14 cellular contexts compared by ENCODE assay signal in genomic region chr20:57425150-57426013, GRCh38. TPM values are rescaled to one million over a fixed set of nuclear protein-coding genes. Genes with fewer than 3 reads are reported as not detected.
DNase-seq lines count a peak whose midpoint lies in the region; ATAC-seq, FAIRE-seq and TF ChIP-seq lines count a peak whose summit lies in the region.
"Had no signal": no experiment of that assay in that cellular context is flagged by ENCODE, and none has a peak within 500 bp of the region (broad histone marks: within the 10 kb centered on the region; RNA-seq: fewer than 3 reads in every experiment).

No MANE protein-coding gene starts in this region.

- H3K27ac ChIP-seq in H1 (ENCODE audit: low read depth, low read length): no peak overlapping the region
- H3K27ac ChIP-seq: stomach had no signal

- peaks cover 3% of the 10 kb centered on the region; the same call in 1 of the 2 replicates for H3K79me1 ChIP-seq in H1 (ENCODE audit: low read depth, low read length)

- TF ChIP-seq CTCF in H1 (IDR thresholded peaks at IDR 0.05; ENCODE audit: control extremely low read depth in 1 of 3, insufficient read depth in 1 of 3, low read depth in 1 of 3, low read length in 3 of 3): no peak

- H2BK15ac ChIP-seq in H1 (ENCODE audit: low read length): peak overlapping the region; percentile 92

- ATAC-seq in activated naive CD8-positive, alpha-beta T cell treated with anti-CD3 and anti-CD28 coated beads, Interleukin-2, amount 50 U/mL, for 24 hours: no peak
- no peak for ATAC-seq in GM19452 (IDR thresholded peaks at IDR 0.05; ENCODE audit: unreplicated experiment)

- no peaks in the 10 kb centered on the region for H3K27me3 ChIP-seq in H1 (replicated peaks in 1 of 4; ENCODE audit: control insufficient read depth in 3 of 4, extremely low read depth in 1 of 4, insufficient read depth in 3 of 4, low read length in 3 of 4)

- DNase-seq in activated naive CD8-positive, alpha-beta T cell treated with anti-CD3 and anti-CD28 coated beads, Interleukin-2, amount 50 U/mL, for 24 hours: no peak
- DNase-seq in NCI-H345 treated with DMSO at 0.1 percent for 48 hours (lab: John Stamatoyannopoulos, UW; ENCODE audit: unreplicated experiment): peak; percentile 60
- no peak for DNase-seq in H1 (ENCODE audit: low read depth in 1 of 2, low spot score in 2 of 2)
- peak; percentile 71 for DNase-seq in urothelium cell line (ENCODE audit: low spot score)
- no peak for DNase-seq in cortex of kidney (lab: John Stamatoyannopoulos, UW)
- DNase-seq in activated naive CD4-positive, alpha-beta T cell (lab: John Stamatoyannopoulos, UW): no peak
- DNase-seq: activated CD4-positive, alpha-beta T cell treated with anti-CD3 and anti-CD28 coated beads for 4 hours; foreskin melanocyte; GOT3; stomach had no signal

- peak overlapping the region; percentile 78 for H3K18ac ChIP-seq in H1 (ENCODE audit: extremely low read depth, low read length)

- H2BK120ac ChIP-seq in H1 (replicated peaks; ENCODE audit: low read depth, low read length): peak overlapping the region; percentile 14

- no peak for TF ChIP-seq EP300 in H1 (IDR thresholded peaks at IDR 0.05; ENCODE audit: borderline replicate concordance in 1 of 2, low read depth in 2 of 2, low read length in 2 of 2)

- peak overlapping the region; percentile 83 for H4K91ac ChIP-seq in H1 (replicated peaks; ENCODE audit: insufficient read length, low read length)

- H3K36me3 Mint-ChIP-seq in activated naive CD8-positive, alpha-beta T cell: no peaks in the 10 kb centered on the region
- H3K36me3 Mint-ChIP-seq in activated naive CD8-positive, alpha-beta T cell treated with anti-CD3 and anti-CD28 coated beads, Interleukin-2, amount 50 U/mL, for 24 hours (ENCODE audit: low read depth): no peaks in the 10 kb centered on the region
- H3K36me3 Mint-ChIP-seq: mesothelial cell of epicardium had no signal

- H3K4me2 ChIP-seq in H1 (ENCODE audit: insufficient read depth in 1 of 2, low read depth in 2 of 2, low read length in 2 of 2): peak overlapping the region in 1 of 2 experiments; percentile 44; a peak in 3 of 4 replicates
- H3K4me2 ChIP-seq: smooth muscle cell had no signal

- no peak overlapping the region for H3K14ac ChIP-seq in H1 (ENCODE audit: insufficient read length)

- H3K23me2 ChIP-seq in H1 (ENCODE audit: low read depth, low read length): no peaks in the 10 kb centered on the region

- no peaks in the 10 kb centered on the region for H3K79me2 ChIP-seq in H1 (ENCODE audit: control insufficient read depth in 1 of 2, insufficient read depth in 2 of 2, low read length in 2 of 2)

- no peak overlapping the region for H3K9ac ChIP-seq in H1 (replicated peaks in 1 of 4; ENCODE audit: extremely low read depth in 1 of 4, low read depth in 3 of 4, low read length in 3 of 4)

- peak overlapping the region; percentile 39; the same call in 1 of the 2 replicates for H2AK5ac ChIP-seq in H1 (ENCODE audit: low read depth, low read length)

- POLR2A ChIA-PET in H1 (lab: Charles Lee; ENCODE audit: partially characterized antibody): interaction anchor here (1.3 to 1.6 kb wide), 3 partner anchors 9 to 35 kb away, joined by 4 to 5 read pairs (median 4); partner anchors contain the start of gene RBM38

- 79% methylated on average over 17 of the region's 17 CpGs; no CpG with 5 or more reads in 1 of the 2 experiments for WGBS in H1 (ENCODE audit: extremely low coverage in 1 of 2, insufficient coverage in 1 of 2, insufficient read length in 1 of 2, insufficient replicate concordance in 2 of 2, low coverage in 1 of 2, low lambda C conversion rate in 2 of 2, missing lambda C conversion rate in 1 of 2), 2 experiments

- H3K36me3 ChIP-seq in H1 (ENCODE audit: control insufficient read depth in 2 of 4, insufficient read depth in 4 of 4, low read length in 3 of 4): no peaks in the 10 kb centered on the region
- H3K36me3 ChIP-seq: stomach had no signal

- no peak overlapping the region; the same call in 1 of the 2 replicates for H2BK20ac ChIP-seq in H1 (ENCODE audit: low read length)

- peak overlapping the region; percentile 92; the same call in 1 of the 2 replicates for H2AFZ ChIP-seq in H1 (ENCODE audit: low read length)

- H3K4me1 ChIP-seq in H1 (replicated peaks in 1 of 4; ENCODE audit: control insufficient read depth in 3 of 4, insufficient read depth in 4 of 4, low read length in 3 of 4): peaks cover 0 to 14% (median 10%) of the 10 kb centered on the region in 4 experiments; a peak in 5 of 7 replicates

- TF ChIP-seq RAD21 in H1 (IDR thresholded peaks at IDR 0.05 in 1 of 2, conservative IDR thresholded peaks at IDR 0.05 in 1 of 2; ENCODE audit: low read depth in 2 of 2, low read length in 2 of 2): no peak

- H3K4me3 ChIP-seq in H1 (ENCODE audit: extremely low read depth in 1 of 4, insufficient read depth in 2 of 4, low read depth in 3 of 4, low read length in 4 of 4): no peak overlapping the region
- H3K4me3 ChIP-seq: smooth muscle cell, stomach had no signal

- H4K8ac ChIP-seq in H1 (ENCODE audit: extremely low read depth, insufficient read depth, low read length): no peak overlapping the region; the same call in 1 of the 2 replicates

- H3K4ac ChIP-seq in H1 (replicated peaks; ENCODE audit: insufficient read length, low read depth, low read length): peak overlapping the region; percentile 75

- H4K20me1 ChIP-seq in H1 (replicated peaks in 1 of 2; ENCODE audit: control insufficient read depth in 1 of 2, insufficient read depth in 2 of 2, low read length in 2 of 2): no peaks in the 10 kb centered on the region

- peak overlapping the region; percentile 71; the same call in 1 of the 2 replicates for H2BK5ac ChIP-seq in H1 (ENCODE audit: low read depth, low read length)

- no peak for FAIRE-seq in H1 (lab: Jason Lieb, UNC)
- no peak for FAIRE-seq in urothelium cell line (lab: Jason Lieb, UNC)

- CTCF ChIA-PET in H1 (lab: Charles Lee; ENCODE audit: partially characterized antibody): interaction anchor here (0.6 to 3.1 kb wide), 21 partner anchors 10 to 195 kb away, joined by 3 to 18 read pairs (median 4); partner anchors contain the start of gene RBM38

- no peak overlapping the region for H4K5ac ChIP-seq in H1 (ENCODE audit: insufficient read length, low read depth, low read length)

- H3K4me3 Mint-ChIP-seq in activated naive CD8-positive, alpha-beta T cell: peak overlapping the region; percentile 9
- no peak overlapping the region for H3K4me3 Mint-ChIP-seq in activated naive CD8-positive, alpha-beta T cell treated with anti-CD3 and anti-CD28 coated beads, Interleukin-2, amount 50 U/mL, for 24 hours
- H3K4me3 Mint-ChIP-seq: mesothelial cell of epicardium had no signal

- TF ChIP-seq POLR2A in H1 (IDR thresholded peaks at IDR 0.05; ENCODE audit: control extremely low read depth in 1 of 2, low read depth in 2 of 2, low read length in 2 of 2): no peak

- no peak overlapping the region for H3K23ac ChIP-seq in H1 (ENCODE audit: insufficient read length)

- peaks cover 38% of the 10 kb centered on the region for H3K4me1 Mint-ChIP-seq in activated naive CD8-positive, alpha-beta T cell (ENCODE audit: low read depth)
- peaks cover 46% of the 10 kb centered on the region for H3K4me1 Mint-ChIP-seq in activated naive CD8-positive, alpha-beta T cell treated with anti-CD3 and anti-CD28 coated beads, Interleukin-2, amount 50 U/mL, for 24 hours

- no peaks in the 10 kb centered on the region for H3K9me3 Mint-ChIP-seq in activated naive CD8-positive, alpha-beta T cell (ENCODE audit: low read depth)
- H3K9me3 Mint-ChIP-seq in activated naive CD8-positive, alpha-beta T cell treated with anti-CD3 and anti-CD28 coated beads, Interleukin-2, amount 50 U/mL, for 24 hours: no peaks in the 10 kb centered on the region
- H3K9me3 Mint-ChIP-seq: mesothelial cell of epicardium had no signal

- H3K27me3 Mint-ChIP-seq in activated naive CD8-positive, alpha-beta T cell: no peaks in the 10 kb centered on the region
- no peaks in the 10 kb centered on the region for H3K27me3 Mint-ChIP-seq in activated naive CD8-positive, alpha-beta T cell treated with anti-CD3 and anti-CD28 coated beads, Interleukin-2, amount 50 U/mL, for 24 hours

- peak overlapping the region; percentile 90; the same call in 1 of the 2 replicates for H2BK12ac ChIP-seq in H1 (ENCODE audit: low read depth, low read length)

- H3K27ac Mint-ChIP-seq in activated naive CD8-positive, alpha-beta T cell: no peak overlapping the region
- H3K27ac Mint-ChIP-seq in activated naive CD8-positive, alpha-beta T cell treated with anti-CD3 and anti-CD28 coated beads, Interleukin-2, amount 50 U/mL, for 24 hours: no peak overlapping the region
- H3K27ac Mint-ChIP-seq: mesothelial cell of epicardium had no signal

- no peaks in the 10 kb centered on the region for H3K9me3 ChIP-seq in H1 (ENCODE audit: insufficient read depth in 2 of 2, low read depth in 1 of 2, low read length in 1 of 2)
- H3K9me3 ChIP-seq: stomach had no signal

- H3K56ac ChIP-seq in H1 (replicated peaks; ENCODE audit: insufficient read length, low read depth, low read length): no peak overlapping the region

TF ChIP-seq in H1, 55 proteins besides CTCF, POLR2A, EP300 and RAD21:
- no peak for TF ChIP-seq CHD1 (IDR thresholded peaks at IDR 0.05; ENCODE audit: low read depth, low read length)
- no peak for TF ChIP-seq GABPA (IDR thresholded peaks at IDR 0.05; ENCODE audit: borderline replicate concordance, insufficient read depth, low read length)
- no peak for TF ChIP-seq BCL11A (IDR thresholded peaks at IDR 0.05; ENCODE audit: low read depth in 2 of 2, low read length in 2 of 2)
- no peak for TF ChIP-seq CBX8 (IDR thresholded peaks at IDR 0.05; ENCODE audit: borderline replicate concordance, low read depth, low read length)
- TF ChIP-seq RBBP5 (IDR thresholded peaks at IDR 0.05; ENCODE audit: borderline replicate concordance, low read depth, low read length): no peak
- TF ChIP-seq SP4 (IDR thresholded peaks at IDR 0.05; ENCODE audit: low read length): no peak

RNA-seq across cellular contexts. Expression of gene RBM38, which starts 34.2 kb away (rescaled TPM):
- 57.7 and 60.1 TPM in 2 replicates for total RNA-seq in H1 (2021; fragmentation: NEBNext Ultra II Directional; extraction: Animal tissue kit (Norgen Biotek cat#: 25700))
- 109 and 131 TPM in 2 replicates for polyA plus RNA-seq in H1 (2011; rRNA removed)
- 71.9 TPM for polyA plus RNA-seq in H1 (2011; cell fraction: cytosol; rRNA removed)
- 75.2 TPM for polyA plus RNA-seq in H1 (2011; cell fraction: nucleus; rRNA removed)
- polyA plus RNA-seq in H1 (2012, experiment 1 of 2): 32.3 to 58.0 TPM (median 56.1 TPM) in 4 replicates
- 61.6 TPM for polyA plus RNA-seq in H1 (2012, experiment 2 of 2)
- 53.7 TPM for polyA plus RNA-seq in H1 (2013, experiment 1 of 2)
- polyA plus RNA-seq in H1 (2013, experiment 2 of 2): 52.7 TPM
- 16.3 and 19.0 TPM in 2 replicates for polyA minus RNA-seq in H1 (2011; rRNA and poly(A)+ RNA removed)
- 49.0 TPM for polyA minus RNA-seq in H1 (2011; cell fraction: cytosol; rRNA and poly(A)+ RNA removed)
- polyA minus RNA-seq in H1 (2011; cell fraction: nucleus; rRNA and poly(A)+ RNA removed): 23.7 TPM

Comparison
In these comparisons a context has a peak if more than half of its experiments do, and no peak if none do; other contexts are left out.
1. DNase-seq: peak in NCI-H345 treated with DMSO at 0.1 percent for 48 hours (single experiment) and urothelium cell line (single experiment); none in activated naive CD8-positive, alpha-beta T cell treated with anti-CD3 and anti-CD28 coated beads, Interleukin-2, amount 50 U/mL, for 24 hours (single experiment), H1 (0 of 2), cortex of kidney (single experiment) and activated naive CD4-positive, alpha-beta T cell (0 of 4).